In the genomic region with DNA sequence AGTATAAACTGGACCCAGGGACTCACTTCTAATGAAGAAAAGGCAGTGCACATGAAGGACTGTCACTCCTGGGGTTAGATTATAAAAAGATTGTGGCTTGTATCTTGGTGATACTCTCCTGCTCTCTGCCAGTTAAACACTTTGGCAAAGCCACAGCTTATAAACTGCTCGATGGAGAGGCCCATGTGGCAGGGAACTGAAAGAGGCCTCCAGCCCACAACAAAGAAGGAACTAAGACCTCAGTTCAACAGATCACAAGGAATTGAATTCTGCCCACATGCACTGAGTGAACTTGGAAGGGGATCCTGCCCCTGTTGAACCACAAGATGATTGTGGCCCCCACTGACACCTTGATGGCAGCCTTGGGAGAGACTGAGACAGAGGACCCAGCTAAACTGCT, we compare ENCODE assay signal across 24 cellular contexts.
DNase-seq lines count a peak whose midpoint lies in the region; ATAC-seq, FAIRE-seq and TF ChIP-seq lines count a peak whose summit lies in the region.
"Had no signal": no experiment of that assay in that cellular context is flagged by ENCODE, and none has a peak within 500 bp of the region (broad histone marks: within the 10 kb centered on the region; RNA-seq: fewer than 3 reads in every experiment).

No MANE protein-coding gene starts in this region.

- H2BK15ac ChIP-seq in H1 (ENCODE audit: low read length) = no peak overlapping the region

- no peak overlapping the region for H3K14ac ChIP-seq in H1 (ENCODE audit: insufficient read length)

- H2AK5ac ChIP-seq in H1 (ENCODE audit: low read depth, low read length) = no peak overlapping the region

- no peak overlapping the region for H2BK12ac ChIP-seq in H1 (ENCODE audit: low read depth, low read length)

- no peaks in the 10 kb centered on the region for H3K27me3 ChIP-seq in BLaER1
- H3K27me3 ChIP-seq in DND-41 (ENCODE audit: insufficient read depth, low read length, poor library complexity) = no peaks in the 10 kb centered on the region
- no peaks in the 10 kb centered on the region for H3K27me3 ChIP-seq in H1 (replicated peaks in 1 of 4; ENCODE audit: control insufficient read depth in 3 of 4, extremely low read depth in 1 of 4, insufficient read depth in 3 of 4, low read length in 3 of 4)
- no peaks in the 10 kb centered on the region for H3K27me3 ChIP-seq in left lung

- H4K20me1 ChIP-seq in BLaER1 (no peaks in the 10 kb centered on the region), DND-41 (ENCODE audit: insufficient read depth, low read length) (no peaks in the 10 kb centered on the region), H1 (replicated peaks in 1 of 2; ENCODE audit: control insufficient read depth in 1 of 2, insufficient read depth in 2 of 2, low read length in 2 of 2) (no peaks in the 10 kb centered on the region)

- no peak overlapping the region for H3K4ac ChIP-seq in H1 (replicated peaks; ENCODE audit: insufficient read length, low read depth, low read length)

- no peak overlapping the region for H2BK120ac ChIP-seq in H1 (replicated peaks; ENCODE audit: low read depth, low read length)

- H3K9me3 ChIP-seq in BLaER1 (no peaks in the 10 kb centered on the region), DND-41 (ENCODE audit: insufficient read depth, low read length, severe bottlenecking) (no peaks in the 10 kb centered on the region), H1 (ENCODE audit: insufficient read depth in 2 of 2, low read depth in 1 of 2, low read length in 1 of 2) (no peaks in the 10 kb centered on the region), left lung (no peaks in the 10 kb centered on the region)
- H3K9me3 ChIP-seq: A549 had no signal

- no peaks in the 10 kb centered on the region for H3K36me3 ChIP-seq in BLaER1
- no peaks in the 10 kb centered on the region for H3K36me3 ChIP-seq in DND-41 (ENCODE audit: insufficient read depth, low read length)
- no peaks in the 10 kb centered on the region for H3K36me3 ChIP-seq in H1 (ENCODE audit: control insufficient read depth in 2 of 4, insufficient read depth in 4 of 4, low read length in 3 of 4)
- no peaks in the 10 kb centered on the region for H3K36me3 ChIP-seq in left lung

- no peak overlapping the region for H4K5ac ChIP-seq in H1 (ENCODE audit: insufficient read length, low read depth, low read length)

- peaks cover 14% of the 10 kb centered on the region for H3K4me1 ChIP-seq in BLaER1
- H3K4me1 ChIP-seq in DND-41 (ENCODE audit: insufficient read depth, low read length) = no peaks in the 10 kb centered on the region
- H3K4me1 ChIP-seq in H1 (replicated peaks in 1 of 4; ENCODE audit: control insufficient read depth in 3 of 4, insufficient read depth in 4 of 4, low read length in 3 of 4) = no peaks in the 10 kb centered on the region
- no peaks in the 10 kb centered on the region for H3K4me1 ChIP-seq in left lung
- H3K4me1 ChIP-seq: A549 had no signal

- no peak overlapping the region for H2BK20ac ChIP-seq in H1 (ENCODE audit: low read length)

- no peak for FAIRE-seq in H1 (lab: Jason Lieb, UNC)
- FAIRE-seq in RCC 7860 (lab: Jason Lieb, UNC) = no peak
- FAIRE-seq: A549, G401.6, GM12878, GM12892, GM18507 had no signal

- no peak overlapping the region for H3K56ac ChIP-seq in H1 (replicated peaks; ENCODE audit: insufficient read length, low read depth, low read length)

- H4K8ac ChIP-seq in H1 (ENCODE audit: extremely low read depth, insufficient read depth, low read length) = no peak overlapping the region

- no peak overlapping the region for H2BK5ac ChIP-seq in H1 (ENCODE audit: low read depth, low read length)

- H3K4me2 ChIP-seq in BLaER1 = peak overlapping the region; percentile 36
- no peak overlapping the region for H3K4me2 ChIP-seq in DND-41 (ENCODE audit: insufficient read depth, low read length)
- H3K4me2 ChIP-seq in H1 (ENCODE audit: insufficient read depth in 1 of 2, low read depth in 2 of 2, low read length in 2 of 2) = no peak overlapping the region
- H3K4me2 ChIP-seq: A549 had no signal

- no peak for TF ChIP-seq RAD21 in H1 (IDR thresholded peaks at IDR 0.05 in 1 of 2, conservative IDR thresholded peaks at IDR 0.05 in 1 of 2; ENCODE audit: low read depth in 2 of 2, low read length in 2 of 2)

- TF ChIP-seq CTCF in DND-41 (IDR thresholded peaks at IDR 0.05; ENCODE audit: borderline replicate concordance, extremely low read depth, low read length, poor library complexity, severe bottlenecking) (no peak), H1 (IDR thresholded peaks at IDR 0.05; ENCODE audit: control extremely low read depth in 1 of 3, insufficient read depth in 1 of 3, low read depth in 1 of 3, low read length in 3 of 3) (no peak), left lung (IDR thresholded peaks at IDR 0.05) (no peak), GM10248 (IDR thresholded peaks at IDR 0.05; ENCODE audit: control extremely low read depth, extremely low read depth, low read depth, missing control alignments) (no peak)

- TF ChIP-seq EP300 in H1 (IDR thresholded peaks at IDR 0.05; ENCODE audit: borderline replicate concordance in 1 of 2, low read depth in 2 of 2, low read length in 2 of 2) = no peak

- no peak overlapping the region for H2AFZ ChIP-seq in DND-41 (ENCODE audit: low read depth, low read length)
- peak overlapping the region; percentile 47; the same call in 1 of the 2 replicates for H2AFZ ChIP-seq in H1 (ENCODE audit: low read length)

- intact Hi-C loops in left lung (cut with DNase I) = no loop called here

- no peak overlapping the region for H4K91ac ChIP-seq in H1 (replicated peaks; ENCODE audit: insufficient read length, low read length)

- no peak overlapping the region for H3K27ac ChIP-seq in BLaER1
- no peak overlapping the region for H3K27ac ChIP-seq in DND-41 (ENCODE audit: low read length)
- no peak overlapping the region for H3K27ac ChIP-seq in H1 (ENCODE audit: low read depth, low read length)
- no peak overlapping the region for H3K27ac ChIP-seq in left lung
- H3K27ac ChIP-seq: 22Rv1, A549, C4-2B had no signal

- H3K23ac ChIP-seq in H1 (ENCODE audit: insufficient read length) = no peak overlapping the region

- no peak for TF ChIP-seq POLR2A in H1 (IDR thresholded peaks at IDR 0.05; ENCODE audit: control extremely low read depth in 1 of 2, low read depth in 2 of 2, low read length in 2 of 2)

- CTCF ChIA-PET in H1 (lab: Charles Lee; ENCODE audit: partially characterized antibody) (interaction anchor here (1.2 to 1.9 kb wide), 5 partner anchors 9 to 249 kb away, joined by 3 to 8 read pairs (median 3); no protein-coding TSS in a partner anchor), GM10248 (lab: Yijun Ruan, JAX) (interaction anchor here (1.0 to 1.1 kb wide), 2 partner anchors 9 to 11 kb away, joined by 3 to 5 read pairs; no protein-coding TSS in a partner anchor)

- H3K79me1 ChIP-seq in H1 (ENCODE audit: low read depth, low read length) = no peaks in the 10 kb centered on the region

- DNase-seq in DND-41 = peak; percentile 30
- DNase-seq in MV-4-11 (lab: John Stamatoyannopoulos, UW) = peak; percentile 77
- DNase-seq in H1 (ENCODE audit: low read depth in 1 of 2, low spot score in 2 of 2) = no peak
- no peak for DNase-seq in RCC 7860 (ENCODE audit: low spot score)
- no peak for DNase-seq in left lung
- no peak for DNase-seq in GM10248 (ENCODE audit: extremely low spot score)
- DNase-seq: AML-193; CD4-positive, alpha-beta memory T cell; CD4-positive, CD25-positive, alpha-beta regulatory T cell; CD8-positive, alpha-beta memory T cell; COR-L47; DMS 273 treated with DMSO at 0.1 percent for 48 hours; DMS153; DMS53; DMS79; GF-D8 had no signal

- peak; percentile 78 for ATAC-seq in DND-41 (ENCODE audit: insufficient read depth, low read depth)
- no peak for ATAC-seq in left lung
- ATAC-seq: A549, GM12878 had no signal

- no peak overlapping the region for H3K18ac ChIP-seq in H1 (ENCODE audit: extremely low read depth, low read length)

- H3K23me2 ChIP-seq in H1 (ENCODE audit: low read depth, low read length) = no peaks in the 10 kb centered on the region

- POLR2A ChIA-PET in H1 (lab: Charles Lee; ENCODE audit: partially characterized antibody) (no interaction called here), GM10248 (lab: Yijun Ruan, JAX) (no interaction called here)

- 89% methylated on average over 1 of the region's 1 CpG; no CpG with 5 or more reads in 1 of the 2 experiments for WGBS in H1 (ENCODE audit: extremely low coverage in 1 of 2, insufficient coverage in 1 of 2, insufficient read length in 1 of 2, insufficient replicate concordance in 2 of 2, low coverage in 1 of 2, low lambda C conversion rate in 2 of 2, missing lambda C conversion rate in 1 of 2), 2 experiments

- H3K9ac ChIP-seq in BLaER1 (no peak overlapping the region), DND-41 (ENCODE audit: low read depth, low read length) (no peak overlapping the region), H1 (replicated peaks in 1 of 4; ENCODE audit: extremely low read depth in 1 of 4, low read depth in 3 of 4, low read length in 3 of 4) (no peak overlapping the region)

- H3K79me2 ChIP-seq in DND-41 (ENCODE audit: insufficient read depth, low read length) = no peaks in the 10 kb centered on the region
- H3K79me2 ChIP-seq in H1 (ENCODE audit: control insufficient read depth in 1 of 2, insufficient read depth in 2 of 2, low read length in 2 of 2) = no peaks in the 10 kb centered on the region

- H3K4me3 ChIP-seq in BLaER1 (no peak overlapping the region), DND-41 (ENCODE audit: low read depth in 1 of 2, low read length in 2 of 2) (no peak overlapping the region), H1 (ENCODE audit: extremely low read depth in 1 of 4, insufficient read depth in 2 of 4, low read depth in 3 of 4, low read length in 4 of 4) (no peak overlapping the region), left lung (no peak overlapping the region)
- H3K4me3 ChIP-seq: A549, GM12878 had no signal

TF ChIP-seq in H1, 55 proteins besides CTCF, POLR2A, EP300 and RAD21:
- no peak for TF ChIP-seq CEBPB (IDR thresholded peaks at IDR 0.05; ENCODE audit: low read depth, low read length)
- TF ChIP-seq BRCA1 (IDR thresholded peaks at IDR 0.05; ENCODE audit: low read depth, low read length) = no peak
- TF ChIP-seq CHD2 (IDR thresholded peaks at IDR 0.05; ENCODE audit: low read length) = no peak
- no peak for TF ChIP-seq SAP30 (IDR thresholded peaks at IDR 0.05; ENCODE audit: insufficient read depth, insufficient replicate concordance, low read length)
- no peak for TF ChIP-seq TBP (IDR thresholded peaks at IDR 0.05; ENCODE audit: low read depth, low read length)
- TF ChIP-seq YY1 (IDR thresholded peaks at IDR 0.05; ENCODE audit: low read depth, low read length) = no peak
- TF ChIP-seq ZNF274 (IDR thresholded peaks at IDR 0.05; ENCODE audit: borderline replicate concordance, extremely low read depth, low read length) = no peak
- TF ChIP-seq GABPA (IDR thresholded peaks at IDR 0.05; ENCODE audit: borderline replicate concordance, insufficient read depth, low read length) = no peak

Comparison
In these comparisons a context has a peak if more than half of its experiments do, and no peak if none do; other contexts are left out.
1. DNase-seq: peak in DND-41 (single experiment) and MV-4-11 (single experiment); none in H1 (0 of 2), RCC 7860 (single experiment), left lung (0 of 2) and GM10248 (single experiment).